ENCODE assay signal across 38 cellular contexts in the genomic region with DNA sequence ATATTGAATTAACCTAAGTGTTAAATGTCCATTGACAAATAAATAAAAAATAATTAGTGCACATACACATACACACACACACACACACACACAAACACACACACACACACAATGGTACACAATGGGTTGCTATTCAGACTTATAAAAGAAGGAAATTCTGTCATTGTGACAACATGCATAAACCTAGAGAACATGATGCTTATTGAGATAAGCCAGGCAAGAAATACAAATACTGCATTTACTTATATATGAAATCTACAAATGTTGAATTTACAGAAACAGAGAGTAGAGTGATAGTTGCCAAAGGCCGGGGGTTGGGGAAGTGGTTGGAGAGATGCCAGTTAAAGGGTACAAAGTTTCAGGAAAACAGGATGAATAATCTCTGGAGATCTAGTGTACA.
"Had no signal": no experiment of that assay in that cellular context is flagged by ENCODE, and none has a peak within 500 bp of the region (broad histone marks: within the 10 kb centered on the region; RNA-seq: fewer than 3 reads in every experiment).

No MANE protein-coding gene starts in this region.

- H3K4me1 Mint-ChIP-seq: activated CD4-positive, alpha-beta memory T cell treated with anti-CD3 and anti-CD28 coated beads, Interleukin-2, amount 10 ng/mL, durations not matched to agents 7 days and 5 days; activated CD4-positive, alpha-beta T cell treated with anti-CD3 and anti-CD28 coated beads, Interleukin-2, amount 10 ng/mL, durations not matched to agents 24 days and 14 days; activated CD8-positive, alpha-beta memory T cell treated with anti-CD3 and anti-CD28 coated beads, Interleukin-2, amount 10 ng/mL, durations not matched to agents 7 days and 5 days; activated naive CD4-positive, alpha-beta T cell treated with anti-CD3 and anti-CD28 coated beads, Interleukin-2, amount 10 ng/mL, durations not matched to agents 7 days and 5 days; activated naive CD4-positive, alpha-beta T cell treated with anti-CD3 and anti-CD28 coated beads, Interleukin-2, amount 50 U/mL, for 24 hours; activated naive CD8-positive, alpha-beta T cell treated with anti-CD3 and anti-CD28 coated beads, Interleukin-2, amount 10 ng/mL, durations not matched to agents 7 days and 5 days; activated naive CD8-positive, alpha-beta T cell treated with anti-CD3 and anti-CD28 coated beads, Interleukin-2, amount 50 U/mL, for 24 hours; central memory CD8-positive, alpha-beta T cell; WTC11 had no signal

- H3K27ac Mint-ChIP-seq: activated CD4-positive, alpha-beta memory T cell treated with anti-CD3 and anti-CD28 coated beads, Interleukin-2, amount 10 ng/mL, durations not matched to agents 7 days and 5 days; activated CD4-positive, alpha-beta T cell treated with anti-CD3 and anti-CD28 coated beads, Interleukin-2, amount 10 ng/mL, durations not matched to agents 24 days and 14 days; activated CD8-positive, alpha-beta memory T cell treated with anti-CD3 and anti-CD28 coated beads, Interleukin-2, amount 10 ng/mL, durations not matched to agents 7 days and 5 days; activated CD8-positive, alpha-beta T cell treated with anti-CD3 and anti-CD28 coated beads, Interleukin-2, amount 10 ng/mL, durations not matched to agents 7 days and 5 days; activated naive CD4-positive, alpha-beta T cell treated with anti-CD3 and anti-CD28 coated beads, Interleukin-2, amount 10 ng/mL, durations not matched to agents 7 days and 5 days; activated naive CD4-positive, alpha-beta T cell treated with anti-CD3 and anti-CD28 coated beads, Interleukin-2, amount 50 U/mL, for 24 hours; activated naive CD8-positive, alpha-beta T cell; activated naive CD8-positive, alpha-beta T cell treated with anti-CD3 and anti-CD28 coated beads, Interleukin-2, amount 10 ng/mL, durations not matched to agents 7 days and 5 days; activated naive CD8-positive, alpha-beta T cell treated with anti-CD3 and anti-CD28 coated beads, Interleukin-2, amount 50 U/mL, for 24 hours; activated T-cell treated with anti-CD3 and anti-CD28 coated beads, Interleukin-2, amount 50 U/mL, for 24 hours; activated T-helper 2 cell treated with anti-CD3 and anti-CD28 coated beads, Interferon-gamma antibody, Interleukin-2, Interleukin-4, amounts not matched to agents 10 μg/mL and 5 μg/mL and 100 μg/mL, durations not matched to agents 14 hours and 24 hours and 36 hours; T-helper 1 cell treated with Interleukin-12 subunit alpha and Interleukin-12 subunit beta and Interleukin-4 antibody, amounts not matched to agents 30 μg/mL and 1 μg/mL, for 36 hours; T-helper 2 cell treated with Interferon-gamma antibody and Interleukin-4, amounts not matched to agents 5 μg/mL and 100 μg/mL, for 36 hours; WTC11 had no signal

- H3K36me3 ChIP-seq: ascending aorta, cardiac muscle cell, WERI-Rb-1 had no signal

- H3K27me3 Mint-ChIP-seq: activated CD4-positive, alpha-beta memory T cell treated with anti-CD3 and anti-CD28 coated beads, Interleukin-2, amount 10 ng/mL, durations not matched to agents 7 days and 5 days; activated CD4-positive, alpha-beta T cell treated with anti-CD3 and anti-CD28 coated beads, Interleukin-2, amount 10 ng/mL, durations not matched to agents 24 days and 14 days; activated CD8-positive, alpha-beta memory T cell treated with anti-CD3 and anti-CD28 coated beads, Interleukin-2, amount 10 ng/mL, durations not matched to agents 7 days and 5 days; activated naive CD4-positive, alpha-beta T cell treated with anti-CD3 and anti-CD28 coated beads, Interleukin-2, amount 10 ng/mL, durations not matched to agents 7 days and 5 days; activated naive CD4-positive, alpha-beta T cell treated with anti-CD3 and anti-CD28 coated beads, Interleukin-2, amount 50 U/mL, for 24 hours; activated naive CD8-positive, alpha-beta T cell; activated naive CD8-positive, alpha-beta T cell treated with anti-CD3 and anti-CD28 coated beads, Interleukin-2, amount 10 ng/mL, durations not matched to agents 7 days and 5 days; activated naive CD8-positive, alpha-beta T cell treated with anti-CD3 and anti-CD28 coated beads, Interleukin-2, amount 50 U/mL, for 24 hours; activated T-cell treated with anti-CD3 and anti-CD28 coated beads, Interleukin-2, amount 50 U/mL, for 24 hours; central memory CD8-positive, alpha-beta T cell had no signal

- H3K27me3 ChIP-seq: ascending aorta, body of pancreas, cardiac muscle cell had no signal

- H3K4me3 ChIP-seq: ascending aorta, body of pancreas, cardiac muscle cell had no signal

- DNase-seq: activated CD4-positive, alpha-beta memory T cell treated with anti-CD3 and anti-CD28 coated beads, Interleukin-2, amount 10 ng/mL, durations not matched to agents 7 days and 5 days; activated CD4-positive, alpha-beta T cell treated with anti-CD3 and anti-CD28 coated beads for 4 hours; activated CD4-positive, alpha-beta T cell treated with anti-CD3 and anti-CD28 coated beads, Interleukin-2, amount 10 ng/mL, durations not matched to agents 24 days and 14 days; activated CD4-positive, alpha-beta T cell treated with anti-CD3 and anti-CD28 coated beads, Interleukin-2, amount 50 U/mL, for 1 hour; activated CD4-positive, alpha-beta T cell treated with anti-CD3 and anti-CD28 coated beads, Interleukin-2, amount 50 U/mL, for 4 hours; activated CD4-positive, CD25-positive, alpha-beta regulatory T cell; activated CD4-positive, CD25-positive, alpha-beta regulatory T cell treated with anti-CD3 and anti-CD28 coated beads, Interleukin-2, amount 50 U/mL, for 72 hours; activated CD8-positive, alpha-beta memory T cell treated with anti-CD3 and anti-CD28 coated beads for 24 hours; activated CD8-positive, alpha-beta memory T cell treated with anti-CD3 and anti-CD28 coated beads, Interleukin-2, amount 10 ng/mL, durations not matched to agents 7 days and 5 days; activated CD8-positive, alpha-beta memory T cell treated with anti-CD3 and anti-CD28 coated beads, Interleukin-2, amount 50 U/mL, for 48 hours; activated CD8-positive, alpha-beta T cell treated with anti-CD3 and anti-CD28 coated beads, Interleukin-2, amount 10 ng/mL, durations not matched to agents 7 days and 5 days; activated effector memory CD4-positive, alpha-beta T cell treated with Interleukin-2 at 50 U/mL for 16 hours; activated gamma-delta T cell; activated naive CD4-positive, alpha-beta T cell treated with anti-CD3 and anti-CD28 coated beads, Interleukin-2, amount 10 ng/mL, durations not matched to agents 7 days and 5 days; activated naive CD4-positive, alpha-beta T cell treated with Interleukin-2 at 50 U/mL for 16 hours; activated naive CD8-positive, alpha-beta T cell treated with anti-CD3 and anti-CD28 coated beads, Interleukin-2, amount 10 ng/mL, durations not matched to agents 7 days and 5 days; activated naive CD8-positive, alpha-beta T cell treated with anti-CD3 and anti-CD28 coated beads, Interleukin-2, amount 50 U/mL, for 24 hours; activated T-cell treated with anti-CD3 and anti-CD28 coated beads, Interleukin-2, amount 50 U/mL, for 24 hours; activated T-cell treated with anti-CD3 and anti-CD28 coated beads, Interleukin-2, amount 50 U/mL, for 48 hours; amygdala; anterior cingulate cortex; body of pancreas; caudate nucleus; cerebellar nuclear complex; SW 1271; T-helper 1 cell; T-helper 2 cell; T-helper 9 cell; WERI-Rb-1 had no signal

- H3K27ac ChIP-seq: ascending aorta, body of pancreas, cardiac muscle cell, WERI-Rb-1 had no signal

- H3K4me3 Mint-ChIP-seq: activated CD4-positive, alpha-beta memory T cell treated with anti-CD3 and anti-CD28 coated beads, Interleukin-2, amount 10 ng/mL, durations not matched to agents 7 days and 5 days; activated CD4-positive, alpha-beta T cell treated with anti-CD3 and anti-CD28 coated beads, Interleukin-2, amount 10 ng/mL, durations not matched to agents 24 days and 14 days; activated CD8-positive, alpha-beta memory T cell treated with anti-CD3 and anti-CD28 coated beads, Interleukin-2, amount 10 ng/mL, durations not matched to agents 7 days and 5 days; activated CD8-positive, alpha-beta T cell treated with anti-CD3 and anti-CD28 coated beads, Interleukin-2, amount 10 ng/mL, durations not matched to agents 7 days and 5 days; activated naive CD4-positive, alpha-beta T cell treated with anti-CD3 and anti-CD28 coated beads, Interleukin-2, amount 10 ng/mL, durations not matched to agents 7 days and 5 days; activated naive CD4-positive, alpha-beta T cell treated with anti-CD3 and anti-CD28 coated beads, Interleukin-2, amount 50 U/mL, for 24 hours; activated naive CD8-positive, alpha-beta T cell; activated naive CD8-positive, alpha-beta T cell treated with anti-CD3 and anti-CD28 coated beads, Interleukin-2, amount 10 ng/mL, durations not matched to agents 7 days and 5 days; activated naive CD8-positive, alpha-beta T cell treated with anti-CD3 and anti-CD28 coated beads, Interleukin-2, amount 50 U/mL, for 24 hours; activated T-cell treated with anti-CD3 and anti-CD28 coated beads, Interleukin-2, amount 50 U/mL, for 24 hours; central memory CD8-positive, alpha-beta T cell; T-helper 1 cell treated with Interleukin-12 subunit alpha and Interleukin-12 subunit beta and Interleukin-4 antibody, amounts not matched to agents 30 μg/mL and 1 μg/mL, for 36 hours; T-helper 2 cell treated with Interferon-gamma antibody and Interleukin-4, amounts not matched to agents 5 μg/mL and 100 μg/mL, for 36 hours; WTC11 had no signal

- H3K36me3 Mint-ChIP-seq: activated CD8-positive, alpha-beta memory T cell treated with anti-CD3 and anti-CD28 coated beads, Interleukin-2, amount 10 ng/mL, durations not matched to agents 7 days and 5 days; activated naive CD4-positive, alpha-beta T cell treated with anti-CD3 and anti-CD28 coated beads, Interleukin-2, amount 10 ng/mL, durations not matched to agents 7 days and 5 days; activated naive CD4-positive, alpha-beta T cell treated with anti-CD3 and anti-CD28 coated beads, Interleukin-2, amount 50 U/mL, for 24 hours; activated naive CD8-positive, alpha-beta T cell; activated naive CD8-positive, alpha-beta T cell treated with anti-CD3 and anti-CD28 coated beads, Interleukin-2, amount 10 ng/mL, durations not matched to agents 7 days and 5 days had no signal

- ATAC-seq: activated CD8-positive, alpha-beta memory T cell treated with anti-CD3 and anti-CD28 coated beads, Interleukin-2, amount 10 ng/mL, durations not matched to agents 7 days and 5 days; activated CD8-positive, alpha-beta T cell treated with anti-CD3 and anti-CD28 coated beads, Interleukin-2, amount 10 ng/mL, durations not matched to agents 7 days and 5 days; activated naive CD8-positive, alpha-beta T cell treated with anti-CD3 and anti-CD28 coated beads, Interleukin-2, amount 50 U/mL, for 24 hours; body of pancreas; WTC11 had no signal
